ENCODE assay signal across 1 cellular context in the genomic region with DNA sequence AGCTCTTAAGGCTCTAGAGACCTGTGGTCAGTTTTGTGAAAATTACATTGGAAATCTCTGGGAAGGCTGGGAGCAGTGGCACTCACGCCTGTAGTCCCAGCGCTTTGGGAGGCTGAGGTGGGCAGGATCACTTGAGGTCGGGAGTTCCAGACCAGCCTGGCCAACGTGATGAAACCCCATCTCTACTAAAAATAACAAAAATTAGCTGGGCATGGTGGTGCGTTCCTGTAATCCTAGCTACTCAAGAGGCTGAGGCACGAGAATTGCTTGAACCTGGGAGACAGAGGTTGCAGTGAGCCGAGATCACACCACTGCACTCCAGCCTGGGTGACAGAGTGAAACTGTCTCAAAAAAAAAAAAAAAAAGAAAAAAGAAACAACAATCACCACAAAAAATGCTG. TPM values are rescaled to one million over a fixed set of nuclear protein-coding genes. Genes with fewer than 3 reads are reported as not detected.
"Had no signal": no experiment of that assay in that cellular context is flagged by ENCODE, and none has a peak within 500 bp of the region (broad histone marks: within the 10 kb centered on the region; RNA-seq: fewer than 3 reads in every experiment).

No MANE protein-coding gene starts in this region.

RNA-seq across cellular contexts. Expression of a gene that starts 26.1 kb away (rescaled TPM):
- total RNA-seq: glomerular endothelial cell had no signal
